In genomic region chr2:113370478-113371091, GRCh38 we compare ENCODE assay signal across 8 cellular contexts.
DNase-seq lines count a peak whose midpoint lies in the region; ATAC-seq, FAIRE-seq and TF ChIP-seq lines count a peak whose summit lies in the region.

No MANE protein-coding gene starts in this region.

- no peak overlapping the region for H3K4me2 ChIP-seq in H1 (ENCODE audit: insufficient read depth in 1 of 2, low read depth in 2 of 2, low read length in 2 of 2)

- TF ChIP-seq RAD21 in H1 (IDR thresholded peaks at IDR 0.05 in 1 of 2, conservative IDR thresholded peaks at IDR 0.05 in 1 of 2; ENCODE audit: low read depth in 2 of 2, low read length in 2 of 2) = peak; percentile 87 to 88

- no peaks in the 10 kb centered on the region for H3K27me3 Mint-ChIP-seq in stimulated activated memory B cell treated with anti-CD40 and anti-IgM and Interleukin-4, amounts not matched to agents 10 μg/mL and 1 μg/mL and 100 μg/mL, for 72 hours

- no peak overlapping the region for H3K9ac ChIP-seq in H1 (replicated peaks in 1 of 4; ENCODE audit: extremely low read depth in 1 of 4, low read depth in 3 of 4, low read length in 3 of 4)

- peak; percentile 41 to 81 (median 75) for TF ChIP-seq CTCF in H1 (IDR thresholded peaks at IDR 0.05; ENCODE audit: control extremely low read depth in 1 of 3, insufficient read depth in 1 of 3, low read depth in 1 of 3, low read length in 3 of 3)

- no peaks in the 10 kb centered on the region for H3K36me3 Mint-ChIP-seq in stimulated activated memory B cell treated with anti-CD40 and anti-IgM and Interleukin-4, amounts not matched to agents 10 μg/mL and 1 μg/mL and 100 μg/mL, for 72 hours

- H2AFZ ChIP-seq in H1 (ENCODE audit: low read length) = no peak overlapping the region

- no peak overlapping the region for H3K27ac ChIP-seq in H1 (ENCODE audit: low read depth, low read length)

- no peaks in the 10 kb centered on the region for H4K20me1 ChIP-seq in H1 (replicated peaks in 1 of 2; ENCODE audit: control insufficient read depth in 1 of 2, insufficient read depth in 2 of 2, low read length in 2 of 2)

- 20% methylated on average over 9 of the region's 9 CpGs; no CpG with 5 or more reads in 1 of the 2 experiments for WGBS in H1 (ENCODE audit: extremely low coverage in 1 of 2, insufficient coverage in 1 of 2, insufficient read length in 1 of 2, insufficient replicate concordance in 2 of 2, low coverage in 1 of 2, low lambda C conversion rate in 2 of 2, missing lambda C conversion rate in 1 of 2), 2 experiments

- POLR2A ChIA-PET in H1 (lab: Charles Lee; ENCODE audit: partially characterized antibody) = no interaction called here

- H4K91ac ChIP-seq in H1 (replicated peaks; ENCODE audit: insufficient read length, low read length) = no peak overlapping the region

- H2BK12ac ChIP-seq in H1 (ENCODE audit: low read depth, low read length) = no peak overlapping the region

- H4K8ac ChIP-seq in H1 (ENCODE audit: extremely low read depth, insufficient read depth, low read length) = no peak overlapping the region

- TF ChIP-seq POLR2A in H1 (IDR thresholded peaks at IDR 0.05; ENCODE audit: control extremely low read depth in 1 of 2, low read depth in 2 of 2, low read length in 2 of 2) = no peak

- no peak overlapping the region for H3K18ac ChIP-seq in H1 (ENCODE audit: extremely low read depth, low read length)

- peaks cover 21% of the 10 kb centered on the region for H3K4me1 Mint-ChIP-seq in stimulated activated memory B cell treated with anti-CD40 and anti-IgM and Interleukin-4, amounts not matched to agents 10 μg/mL and 1 μg/mL and 100 μg/mL, for 72 hours

- no peak overlapping the region for H3K4me3 Mint-ChIP-seq in stimulated activated memory B cell treated with anti-CD40 and anti-IgM and Interleukin-4, amounts not matched to agents 10 μg/mL and 1 μg/mL and 100 μg/mL, for 72 hours

- CTCF ChIA-PET in H1 (lab: Charles Lee; ENCODE audit: partially characterized antibody) = interaction anchor here (0.6 to 5.2 kb wide), 36 partner anchors 12 to 329 kb away, joined by 3 to 74 read pairs (median 5); no protein-coding TSS in a partner anchor

- peak; percentile 78 for DNase-seq in Daoy (ENCODE audit: low read depth)
- peak; percentile 59 for DNase-seq in activated CD4-positive, alpha-beta T cell treated with anti-CD3 and anti-CD28 coated beads, Interleukin-2, amount 50 U/mL, for 1 hour
- DNase-seq in H1 (ENCODE audit: low read depth in 1 of 2, low spot score in 2 of 2) = peak; percentile 9 to 66
- DNase-seq in myocyte (ENCODE audit: low read depth) = peak; percentile 84
- no peak for DNase-seq in NCI-H69 (lab: John Stamatoyannopoulos, UW)
- no peak for DNase-seq in kidney glomerular epithelial cell (lab: John Stamatoyannopoulos, UW)

- H3K56ac ChIP-seq in H1 (replicated peaks; ENCODE audit: insufficient read length, low read depth, low read length) = no peak overlapping the region

- no peaks in the 10 kb centered on the region for H3K4me1 ChIP-seq in H1 (replicated peaks in 1 of 4; ENCODE audit: control insufficient read depth in 3 of 4, insufficient read depth in 4 of 4, low read length in 3 of 4)

- no peak for TF ChIP-seq EP300 in H1 (IDR thresholded peaks at IDR 0.05; ENCODE audit: borderline replicate concordance in 1 of 2, low read depth in 2 of 2, low read length in 2 of 2)

- no peak overlapping the region for H4K5ac ChIP-seq in H1 (ENCODE audit: insufficient read length, low read depth, low read length)

- H3K14ac ChIP-seq in H1 (ENCODE audit: insufficient read length) = no peak overlapping the region

- peak; percentile 85 for FAIRE-seq in H1 (lab: Jason Lieb, UNC)

- H3K4me3 ChIP-seq in H1 (ENCODE audit: extremely low read depth in 1 of 4, insufficient read depth in 2 of 4, low read depth in 3 of 4, low read length in 4 of 4) = no peak overlapping the region

- H2BK5ac ChIP-seq in H1 (ENCODE audit: low read depth, low read length) = no peak overlapping the region

- no peak overlapping the region for H2BK15ac ChIP-seq in H1 (ENCODE audit: low read length)

- peaks cover 5% of the 10 kb centered on the region for H3K9me3 Mint-ChIP-seq in stimulated activated memory B cell treated with anti-CD40 and anti-IgM and Interleukin-4, amounts not matched to agents 10 μg/mL and 1 μg/mL and 100 μg/mL, for 72 hours

- H3K23me2 ChIP-seq in H1 (ENCODE audit: low read depth, low read length) = no peaks in the 10 kb centered on the region

- H3K36me3 ChIP-seq in H1 (ENCODE audit: control insufficient read depth in 2 of 4, insufficient read depth in 4 of 4, low read length in 3 of 4) = no peaks in the 10 kb centered on the region

- peak; percentile 50 for ATAC-seq in HG03175 (IDR thresholded peaks at IDR 0.05; ENCODE audit: unreplicated experiment)
- peak; percentile 75 for ATAC-seq in stimulated activated memory B cell treated with anti-CD40 and anti-IgM and Interleukin-4, amounts not matched to agents 10 μg/mL and 1 μg/mL and 100 μg/mL, for 72 hours

- no peak overlapping the region for H2AK5ac ChIP-seq in H1 (ENCODE audit: low read depth, low read length)

- H3K23ac ChIP-seq in H1 (ENCODE audit: insufficient read length) = no peak overlapping the region

- no peak overlapping the region for H2BK120ac ChIP-seq in H1 (replicated peaks; ENCODE audit: low read depth, low read length)

- H3K9me3 ChIP-seq in H1 (ENCODE audit: insufficient read depth in 2 of 2, low read depth in 1 of 2, low read length in 1 of 2) = no peaks in the 10 kb centered on the region

- H3K27ac Mint-ChIP-seq in stimulated activated memory B cell treated with anti-CD40 and anti-IgM and Interleukin-4, amounts not matched to agents 10 μg/mL and 1 μg/mL and 100 μg/mL, for 72 hours = peak overlapping the region; percentile 42

- no peak overlapping the region for H2BK20ac ChIP-seq in H1 (ENCODE audit: low read length)

- no peak overlapping the region for H3K4ac ChIP-seq in H1 (replicated peaks; ENCODE audit: insufficient read length, low read depth, low read length)

- H3K79me2 ChIP-seq in H1 (ENCODE audit: control insufficient read depth in 1 of 2, insufficient read depth in 2 of 2, low read length in 2 of 2) = no peaks in the 10 kb centered on the region

- no peaks in the 10 kb centered on the region for H3K79me1 ChIP-seq in H1 (ENCODE audit: low read depth, low read length)

- H3K27me3 ChIP-seq in H1 (replicated peaks in 1 of 4; ENCODE audit: control insufficient read depth in 3 of 4, extremely low read depth in 1 of 4, insufficient read depth in 3 of 4, low read length in 3 of 4) = no peaks in the 10 kb centered on the region

TF ChIP-seq in H1, 55 proteins besides CTCF, POLR2A, EP300 and RAD21:
- TF ChIP-seq SP1 (IDR thresholded peaks at IDR 0.05; ENCODE audit: low read depth, low read length) (no peak), JUN (IDR thresholded peaks at IDR 0.05; ENCODE audit: low read depth, low read length) (no peak), GTF2F1 (IDR thresholded peaks at IDR 0.05; ENCODE audit: borderline replicate concordance, low read depth, low read length) (no peak)
TF ChIP-seq in H1: peak in this region for 0.

Comparison
In these comparisons a context has a peak if more than half of its experiments do, and no peak if none do; other contexts are left out.
1. DNase-seq: peak in Daoy (single experiment), activated CD4-positive, alpha-beta T cell treated with anti-CD3 and anti-CD28 coated beads, Interleukin-2, amount 50 U/mL, for 1 hour (single experiment), H1 (2 of 2) and myocyte (single experiment); none in NCI-H69 (single experiment) and kidney glomerular epithelial cell (single experiment).